In the genomic region with DNA sequence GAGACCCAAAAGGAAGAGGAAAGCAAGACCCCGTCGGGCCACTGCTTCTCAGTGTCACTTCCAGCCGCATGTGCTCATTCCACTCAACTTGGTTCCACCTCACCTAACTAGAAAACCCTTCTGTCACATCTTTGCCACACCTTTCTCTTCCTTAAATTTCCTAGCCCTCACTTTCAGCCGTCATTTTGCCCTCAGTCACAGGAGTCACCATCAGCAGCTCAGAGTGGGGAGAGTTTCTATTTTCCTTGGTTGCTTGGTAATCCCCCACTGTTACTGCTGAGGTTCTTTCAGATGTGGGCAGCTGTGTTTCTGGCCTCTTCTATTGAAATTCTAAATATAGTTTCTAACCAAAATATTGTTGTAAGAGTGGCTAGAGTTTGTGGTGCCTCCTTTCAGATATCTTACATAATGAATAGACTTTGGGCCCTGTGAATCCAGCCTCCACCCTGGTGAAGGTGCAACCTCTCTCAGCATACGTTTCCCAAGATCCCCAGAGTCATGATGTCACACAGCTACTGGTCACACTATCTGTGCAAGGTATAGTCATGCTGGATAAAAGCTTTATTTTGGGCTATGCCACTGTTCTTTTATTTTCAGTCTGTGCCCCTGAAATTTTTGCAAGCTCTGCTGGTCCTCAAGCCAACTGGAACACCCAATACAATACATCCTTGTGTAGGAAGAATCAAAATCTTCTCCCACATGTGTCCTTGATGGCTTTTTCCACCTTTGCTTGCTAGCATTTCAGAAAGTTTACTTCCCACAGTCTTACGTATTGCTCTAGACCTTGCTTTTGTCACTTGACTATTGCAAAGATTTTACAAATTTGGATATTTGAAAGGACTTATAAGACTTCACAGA, we compare ENCODE assay signal across 10 cellular contexts. TPM values are rescaled to one million over a fixed set of nuclear protein-coding genes. Genes with fewer than 3 reads are reported as not detected.
DNase-seq lines count a peak whose midpoint lies in the region; ATAC-seq and FAIRE-seq lines count a peak whose summit lies in the region.
"Had no signal": no experiment of that assay in that cellular context is flagged by ENCODE, and none has a peak within 500 bp of the region (broad histone marks: within the 10 kb centered on the region; RNA-seq: fewer than 3 reads in every experiment).

No MANE protein-coding gene starts in this region.

- intact Hi-C loops in activated CD4-positive, alpha-beta memory T cell treated with anti-CD3 and anti-CD28 coated beads for 36 hours (cut with micrococcal nuclease) = no loop called here

- no peak overlapping the region for H3K27ac Mint-ChIP-seq in activated CD4-positive, alpha-beta memory T cell treated with anti-CD3 and anti-CD28 coated beads for 36 hours

- H3K9me3 Mint-ChIP-seq in activated CD4-positive, alpha-beta memory T cell treated with anti-CD3 and anti-CD28 coated beads for 36 hours = no peaks in the 10 kb centered on the region

- FAIRE-seq in GM18507 (lab: Jason Lieb, UNC) = peak; percentile 87

- no peak overlapping the region for H3K4me3 Mint-ChIP-seq in activated CD4-positive, alpha-beta memory T cell treated with anti-CD3 and anti-CD28 coated beads for 36 hours

- peaks cover 3 to 8% of the 10 kb centered on the region in 2 donors for H3K36me3 ChIP-seq in muscle layer of duodenum (ENCODE audit: control insufficient read depth in 1 of 2, insufficient read depth in 2 of 2, low read length in 2 of 2)

- H3K27me3 ChIP-seq in muscle layer of duodenum (ENCODE audit: low read depth, low read length) = no peaks in the 10 kb centered on the region

- CTCF ChIA-PET in activated CD4-positive, alpha-beta memory T cell treated with anti-CD3 and anti-CD28 coated beads for 36 hours (lab: Charles Lee) = interaction anchor here (2.0 kb wide), 1 partner anchor 9 kb away, joined by 8 read pairs; a partner anchor contains a TSS

- POLR2A ChIA-PET in activated CD4-positive, alpha-beta memory T cell treated with anti-CD3 and anti-CD28 coated beads for 36 hours (lab: Charles Lee) = no interaction called here

- no peaks in the 10 kb centered on the region for H3K27me3 Mint-ChIP-seq in activated CD4-positive, alpha-beta memory T cell treated with anti-CD3 and anti-CD28 coated beads for 36 hours

- no peak overlapping the region for H3K4me3 ChIP-seq in muscle layer of duodenum (ENCODE audit: low read depth in 1 of 2, low read length in 2 of 2)
- H3K4me3 ChIP-seq: GM23248 had no signal

- ATAC-seq in GM21526 (IDR thresholded peaks at IDR 0.05; ENCODE audit: low FRiP score, unreplicated experiment) (peak; percentile 42), HG03521 (IDR thresholded peaks at IDR 0.05; ENCODE audit: unreplicated experiment) (peak; percentile 57)

- peaks cover 35% of the 10 kb centered on the region for H3K4me1 Mint-ChIP-seq in activated CD4-positive, alpha-beta memory T cell treated with anti-CD3 and anti-CD28 coated beads for 36 hours (ENCODE audit: low read depth)

- no peaks in the 10 kb centered on the region for H3K9me3 ChIP-seq in muscle layer of duodenum (ENCODE audit: control insufficient read depth in 1 of 2, low read length in 2 of 2)

- H3K27ac ChIP-seq in muscle layer of duodenum (ENCODE audit: low read length) = peak overlapping the region; percentile 62
- H3K27ac ChIP-seq: GM23248 had no signal

- H3K36me3 Mint-ChIP-seq in activated CD4-positive, alpha-beta memory T cell treated with anti-CD3 and anti-CD28 coated beads for 36 hours = peaks cover 18% of the 10 kb centered on the region

- peak; percentile 8 for DNase-seq in GM18507 (ENCODE audit: extremely low spot score, insufficient read length, low read depth)
- DNase-seq in putamen (ENCODE audit: low spot score) = no peak
- no peak for DNase-seq in HUDEP-2 (lab: John Stamatoyannopoulos, UW; ENCODE audit: unreplicated experiment in 76 of 76)
- DNase-seq in activated CD4-positive, alpha-beta memory T cell treated with anti-CD3 and anti-CD28 coated beads for 36 hours = no peak
- no peak for DNase-seq in stimulated activated CD4-positive, alpha-beta T cell treated with anti-CD3 and anti-CD28 coated beads, Interleukin-4, amount 100 ng/mL, for 24 hours
- DNase-seq: GM23248; stimulated activated CD4-positive, alpha-beta T cell treated with anti-CD3 and anti-CD28 coated beads, Interleukin-2, amount 100 ng/mL, for 24 hours had no signal

- peaks cover 9 to 26% of the 10 kb centered on the region in 2 donors for H3K4me1 ChIP-seq in muscle layer of duodenum (ENCODE audit: control insufficient read depth in 1 of 2, insufficient read depth in 2 of 2, low read length in 2 of 2)

RNA-seq across cellular contexts. Expression of a gene that starts 9.2 kb away (rescaled TPM):
- 1 to 10 TPM; 3.3 to 3.4 TPM for total RNA-seq in activated CD4-positive, alpha-beta memory T cell treated with anti-CD3 and anti-CD28 coated beads for 36 hours
